26 cellular contexts compared by ENCODE assay signal in genomic region chr1:109658533-109659051, GRCh38. TPM values are rescaled to one million over a fixed set of nuclear protein-coding genes. Genes with fewer than 3 reads are reported as not detected.
DNase-seq lines count a peak whose midpoint lies in the region; ATAC-seq and TF ChIP-seq lines count a peak whose summit lies in the region.
"Had no signal": no experiment of that assay in that cellular context is flagged by ENCODE, and none has a peak within 500 bp of the region (broad histone marks: within the 10 kb centered on the region; RNA-seq: fewer than 3 reads in every experiment).

No MANE protein-coding gene starts in this region.

- H3K36me3 ChIP-seq in PC-9 (ENCODE audit: low read depth) = no peaks in the 10 kb centered on the region
- no peaks in the 10 kb centered on the region for H3K36me3 ChIP-seq in endodermal cell (ENCODE audit: control insufficient read depth, insufficient read depth, low read length)
- no peaks in the 10 kb centered on the region for H3K36me3 ChIP-seq in H7 (replicated peaks; ENCODE audit: control insufficient read depth, insufficient read depth, low read length)
- H3K36me3 ChIP-seq: transverse colon had no signal

- no TSS peak for BruUV-seq in PC-9 (replicated peaks; lab: Mats Ljungman, UMichigan)

- H3K27me3 Mint-ChIP-seq in endodermal cell (ENCODE audit: insufficient read depth) = peaks cover 15% of the 10 kb centered on the region
- peaks cover 16% of the 10 kb centered on the region for H3K27me3 Mint-ChIP-seq in nephron progenitor cell (ENCODE audit: low read depth, poor library complexity)
- H3K27me3 Mint-ChIP-seq: activated T-helper 17 cell treated with anti-CD3 and anti-CD28 coated beads, Interleukin-2, amount 50 U/mL, for 72 hours had no signal

- no peak overlapping the region for H3K27ac Mint-ChIP-seq in endodermal cell
- H3K27ac Mint-ChIP-seq in nephron progenitor cell = peak overlapping the region; percentile 94
- H3K27ac Mint-ChIP-seq: activated naive CD4-positive, alpha-beta T cell treated with anti-CD3 and anti-CD28 coated beads, Interleukin-2, amount 50 U/mL, for 72 hours; activated T-helper 17 cell treated with anti-CD3 and anti-CD28 coated beads, Interleukin-2, amount 50 U/mL, for 72 hours had no signal

- H3K9me3 ChIP-seq in PC-9 (ENCODE audit: insufficient read depth, low read depth) = 0 out of 2 replicates have a peak, but pooled peaks cover 3% of the 10 kb centered on the region
- no peaks in the 10 kb centered on the region for H3K9me3 ChIP-seq in endodermal cell (ENCODE audit: control insufficient read depth, low read length)
- H3K9me3 ChIP-seq: ascending aorta, heart left ventricle, sigmoid colon, stomach, transverse colon had no signal

- no peaks in the 10 kb centered on the region for H3K27me3 ChIP-seq in PC-9 (ENCODE audit: insufficient read depth, low read depth)
- H3K27me3 ChIP-seq in endodermal cell (ENCODE audit: control insufficient read depth, insufficient read depth, low read length, poor library complexity, severe bottlenecking) = peaks cover 12% of the 10 kb centered on the region
- peaks cover 8% of the 10 kb centered on the region for H3K27me3 ChIP-seq in H7 (ENCODE audit: control insufficient read depth, insufficient read depth, low read length)
- no peaks in the 10 kb centered on the region for H3K27me3 ChIP-seq in foreskin keratinocyte
- H3K27me3 ChIP-seq: ascending aorta, dorsolateral prefrontal cortex, heart left ventricle, sigmoid colon, stomach, transverse colon had no signal

- POLR2A ChIA-PET in PC-9 (lab: Charles Lee; ENCODE audit: unreplicated experiment) = no interaction called here

- no peak overlapping the region for H2AFZ ChIP-seq in PC-9

- H3K4me3 Mint-ChIP-seq in endodermal cell (no peak overlapping the region), nephron progenitor cell (peak overlapping the region; percentile 60)
- H3K4me3 Mint-ChIP-seq: CD14-positive monocyte had no signal

- H3F3A ChIP-seq in PC-9 (ENCODE audit: insufficient read depth, low read depth) = peaks cover 16% of the 10 kb centered on the region; the same call in 1 of the 2 replicates

- in situ Hi-C loops in Caki2 (cut with HindIII; ENCODE audit: low pct_unique_long_range_greater_than_20kb, low sequenced_read_pairs) = no loop called here

- DNase-seq in Caki2 (ENCODE audit: low read depth) (peak; percentile 6), PC-9 (no peak), endodermal cell (no peak), nephron progenitor cell (no peak), H7 (no peak), RPMI8226 (no peak), foreskin keratinocyte (no peak)
- DNase-seq: central memory CD4-positive, alpha-beta T cell; dorsolateral prefrontal cortex; GOT3; heart left ventricle; left cardiac atrium; mesenchymal stem cell; naive B cell; NCI-H1092 treated with DMSO at 0.1 percent for 48 hours; NCI-H2029 treated with DMSO at 0.1 percent for 48 hours; NCI-H748 treated with DMSO at 0.1 percent for 48 hours; sigmoid colon; stimulated activated CD4-positive, alpha-beta T cell treated with anti-CD3 and anti-CD28 coated beads, Interleukin-15, amount 100 ng/mL, for 24 hours; stomach; transverse colon had no signal

- CTCF ChIA-PET in PC-9 (lab: Charles Lee) = no interaction called here

- H3K4me2 ChIP-seq in PC-9 = peak overlapping the region; percentile 28

- 70 to 80% methylated on average over 1 to 4 of the region's 4 CpGs for WGBS in endodermal cell (ENCODE audit: insufficient coverage in 1 of 2, insufficient read length in 1 of 2), 2 experiments

- intact Hi-C loops in PC-9 (cut with micrococcal nuclease; ENCODE audit: unreplicated experiment) = loop anchor here (5.0 kb wide), 1 partner anchor 59 kb away; no protein-coding TSS in a partner anchor

- no peaks in the 10 kb centered on the region for H4K20me1 ChIP-seq in PC-9 (ENCODE audit: insufficient read depth)

- H3K27ac ChIP-seq in PC-9 (no peak overlapping the region), endodermal cell (ENCODE audit: low read depth, low read length) (peak overlapping the region; percentile 63), foreskin keratinocyte (no peak overlapping the region)
- H3K27ac ChIP-seq: ascending aorta, sigmoid colon, transverse colon had no signal

- peaks cover 10% of the 10 kb centered on the region for H3K36me3 Mint-ChIP-seq in endodermal cell (ENCODE audit: low read depth)
- peaks cover 8% of the 10 kb centered on the region for H3K36me3 Mint-ChIP-seq in nephron progenitor cell (ENCODE audit: low read depth)
- H3K36me3 Mint-ChIP-seq: activated naive CD4-positive, alpha-beta T cell treated with anti-CD3 and anti-CD28 coated beads, Interleukin-2, amount 50 U/mL, for 72 hours had no signal

- H3K9me3 Mint-ChIP-seq in endodermal cell (no peaks in the 10 kb centered on the region), nephron progenitor cell (no peaks in the 10 kb centered on the region)
- H3K9me3 Mint-ChIP-seq: activated naive CD4-positive, alpha-beta T cell treated with anti-CD3 and anti-CD28 coated beads, Interleukin-2, amount 50 U/mL, for 72 hours; activated T-helper 17 cell treated with anti-CD3 and anti-CD28 coated beads, Interleukin-2, amount 50 U/mL, for 72 hours; naive B cell had no signal

- TF ChIP-seq CTCF in PC-9 (conservative IDR thresholded peaks at IDR 0.05) = no peak
- no peak for TF ChIP-seq CTCF in endodermal cell (conservative IDR thresholded peaks at IDR 0.05)
- no peak for TF ChIP-seq CTCF in nephron progenitor cell (IDR thresholded peaks at IDR 0.05)
- TF ChIP-seq CTCF in foreskin keratinocyte (conservative IDR thresholded peaks at IDR 0.05) = no peak

- ATAC-seq in foreskin keratinocyte (no peak), GM19023 (IDR thresholded peaks at IDR 0.05; ENCODE audit: unreplicated experiment) (no peak)
- ATAC-seq: activated naive CD4-positive, alpha-beta T cell treated with anti-CD3 and anti-CD28 coated beads, Interleukin-2, amount 50 U/mL, for 72 hours; activated T-helper 17 cell treated with anti-CD3 and anti-CD28 coated beads, Interleukin-2, amount 50 U/mL, for 72 hours; heart left ventricle; left cardiac atrium had no signal

- H3K9me2 ChIP-seq in PC-9 (ENCODE audit: insufficient read depth) = no peaks in the 10 kb centered on the region

- H3K9ac ChIP-seq in endodermal cell (ENCODE audit: extremely low read depth, low read length, poor library complexity, severe bottlenecking) = no peak overlapping the region

- H3K4me1 Mint-ChIP-seq in endodermal cell (peaks cover 3% of the 10 kb centered on the region), nephron progenitor cell (peaks cover 89% of the 10 kb centered on the region)

- H3K79me2 ChIP-seq in PC-9 (ENCODE audit: low read depth) = no peaks in the 10 kb centered on the region

- peaks cover 42% of the 10 kb centered on the region for H3K4me1 ChIP-seq in PC-9 (replicated peaks; ENCODE audit: insufficient read depth)
- no peaks in the 10 kb centered on the region for H3K4me1 ChIP-seq in endodermal cell (ENCODE audit: control insufficient read depth, insufficient read depth, low read length)
- no peaks in the 10 kb centered on the region for H3K4me1 ChIP-seq in foreskin keratinocyte

- H3K4me3 ChIP-seq in PC-9 (no peak overlapping the region), endodermal cell (ENCODE audit: low read length) (no peak overlapping the region), H7 (ENCODE audit: insufficient read depth, low read depth, low read length) (no peak overlapping the region)
- H3K4me3 ChIP-seq: ascending aorta, dorsolateral prefrontal cortex, heart left ventricle, sigmoid colon, stomach, transverse colon had no signal

RNA-seq across cellular contexts. Expression of gene GSTM4, which starts 2.7 kb away (rescaled TPM):
- total RNA-seq in Caki2 (2014; rRNA removed; shearing (Covaris generic); ENCODE audit: low replicate concordance) = 13.6 and 21.7 TPM in 2 replicates
- total RNA-seq in PC-9 (2021) (38.8 and 52.0 TPM in 2 replicates), endodermal cell (10 to 100 TPM; 20.1 to 28.5 TPM), foreskin keratinocyte (5.8 and 11.7 TPM in 2 replicates)
- 21.7 TPM for polyA plus RNA-seq in endodermal cell (2013, experiment 1 of 2)
- 16.9 TPM for polyA plus RNA-seq in endodermal cell (2013, experiment 2 of 2)
- total RNA-seq in H7 (2014; rRNA removed; shearing (Covaris generic)) = 31.2 and 43.2 TPM in 2 replicates
- polyA plus RNA-seq in foreskin keratinocyte = 10.9 and 18.2 TPM in 2 replicates

RNA-seq across cellular contexts. Expression of gene GSTM2, which starts 9.3 kb away (rescaled TPM):
- 0.61 TPM in 1 of 2 replicates, not detected in the other for total RNA-seq in Caki2 (2014; rRNA removed; shearing (Covaris generic); ENCODE audit: low replicate concordance)
- 9.3 and 10.2 TPM in 2 replicates for total RNA-seq in PC-9 (2021)
- 10 to 100 TPM; 18.4 to 30.3 TPM for total RNA-seq in endodermal cell
- 68.2 TPM for polyA plus RNA-seq in endodermal cell (2013, experiment 1 of 2)
- 52.4 TPM for polyA plus RNA-seq in endodermal cell (2013, experiment 2 of 2)
- 10.8 and 17.7 TPM in 2 replicates for total RNA-seq in H7 (2014; rRNA removed; shearing (Covaris generic))
- total RNA-seq in foreskin keratinocyte = 6.7 and 8.5 TPM in 2 replicates
- polyA plus RNA-seq in foreskin keratinocyte = 18.1 and 20.9 TPM in 2 replicates

RNA-seq across cellular contexts. Expression of gene GSTM1, which starts 29.0 kb away (rescaled TPM):
- not detected in 2 replicates for total RNA-seq in Caki2 (2014; rRNA removed; shearing (Covaris generic); ENCODE audit: low replicate concordance)
- total RNA-seq in PC-9 (2021) (not detected in 2 replicates), endodermal cell (10 to 100 TPM; 23.0 to 65.6 TPM), foreskin keratinocyte (17.9 and 19.5 TPM in 2 replicates)
- not detected for polyA plus RNA-seq in endodermal cell (2013, experiment 1 of 2)
- polyA plus RNA-seq in endodermal cell (2013, experiment 2 of 2) = not detected
- not detected in 2 replicates for total RNA-seq in H7 (2014; rRNA removed; shearing (Covaris generic))
- polyA plus RNA-seq in foreskin keratinocyte = 41.0 and 45.9 TPM in 2 replicates
- total RNA-seq: left cardiac atrium had no signal

RNA-seq across cellular contexts. Expression of gene AMPD2, which starts 39.0 kb away (rescaled TPM):
- total RNA-seq in Caki2 (2014; rRNA removed; shearing (Covaris generic); ENCODE audit: low replicate concordance) = 131 and 135 TPM in 2 replicates
- 66.7 and 78.6 TPM in 2 replicates for total RNA-seq in PC-9 (2021)
- 10 to 100 TPM; 55.7 to 69.3 TPM for total RNA-seq in endodermal cell
- 68.6 TPM for polyA plus RNA-seq in endodermal cell (2013, experiment 1 of 2)
- polyA plus RNA-seq in endodermal cell (2013, experiment 2 of 2) = 68.8 TPM
- total RNA-seq in H7 (2014; rRNA removed; shearing (Covaris generic)) = 78.0 and 83.7 TPM in 2 replicates
- 26.8 and 28.1 TPM in 2 replicates for total RNA-seq in foreskin keratinocyte
- polyA plus RNA-seq in foreskin keratinocyte = 20.2 and 20.3 TPM in 2 replicates

RNA-seq across cellular contexts. Expression of gene GNAT2, which starts 39.2 kb away (rescaled TPM):
- total RNA-seq in Caki2 (2014; rRNA removed; shearing (Covaris generic); ENCODE audit: low replicate concordance) = not detected in 2 replicates
- total RNA-seq in PC-9 (2021) (0.52 and 0.63 TPM in 2 replicates), endodermal cell (not detected), foreskin keratinocyte (not detected in 2 replicates)
- polyA plus RNA-seq in endodermal cell (2013, experiment 1 of 2) = not detected
- not detected for polyA plus RNA-seq in endodermal cell (2013, experiment 2 of 2)
- not detected in 2 replicates for total RNA-seq in H7 (2014; rRNA removed; shearing (Covaris generic))
- polyA plus RNA-seq in foreskin keratinocyte = 0.04 and 0.09 TPM in 2 replicates
- total RNA-seq: ascending aorta, heart left ventricle, left cardiac atrium, sigmoid colon, stomach, transverse colon had no signal
- polyA plus RNA-seq: CD14-positive monocyte, heart left ventricle had no signal

Comparison
In these comparisons a context has a peak if more than half of its experiments do, and no peak if none do; other contexts are left out.
1. RNA of gene GSTM1, which starts 29.0 kb away (total RNA-seq): 23.0 to 65.6 TPM in endodermal cell and 17.9 to 19.5 TPM in foreskin keratinocyte; not detected in Caki2, not detected in PC-9 and not detected in H7; every median in the first group is over 10 times any median in the second.